Comparison of ENCODE assay signal across 1 cellular context in the genomic region with DNA sequence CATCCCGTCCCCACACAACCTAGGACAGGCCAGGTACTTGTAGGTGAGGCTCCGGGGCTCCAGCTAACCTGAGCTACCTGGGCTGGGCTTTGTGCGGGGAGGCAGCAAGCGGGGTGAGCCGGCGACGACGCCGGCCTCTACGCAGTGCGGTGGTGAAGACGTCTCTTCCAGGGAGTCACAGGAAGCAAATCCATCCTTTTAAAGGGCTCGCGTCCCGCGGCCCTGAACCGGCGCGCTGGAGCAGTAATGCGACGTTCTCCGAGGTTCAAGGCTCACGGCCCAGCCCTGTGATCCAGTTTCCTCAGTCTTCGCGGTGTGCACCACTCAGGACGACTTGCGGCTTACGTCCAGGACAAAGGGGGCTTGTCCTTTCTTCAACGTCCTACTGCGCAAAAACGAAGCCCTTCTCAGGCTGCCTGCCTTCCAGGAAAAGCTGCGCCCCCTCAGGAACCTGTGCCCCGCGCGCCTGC.
A peak's percentile ranks its signal among the peaks of the same experiment; 100 is the strongest.
TF ChIP-seq lines count a peak whose summit lies in the region.

No MANE protein-coding gene starts in this region.

TF ChIP-seq in K562, 482 proteins besides CTCF, POLR2A, EP300 and RAD21 (continued from another document and continues in another):
- TF ChIP-seq, protein P1, sequence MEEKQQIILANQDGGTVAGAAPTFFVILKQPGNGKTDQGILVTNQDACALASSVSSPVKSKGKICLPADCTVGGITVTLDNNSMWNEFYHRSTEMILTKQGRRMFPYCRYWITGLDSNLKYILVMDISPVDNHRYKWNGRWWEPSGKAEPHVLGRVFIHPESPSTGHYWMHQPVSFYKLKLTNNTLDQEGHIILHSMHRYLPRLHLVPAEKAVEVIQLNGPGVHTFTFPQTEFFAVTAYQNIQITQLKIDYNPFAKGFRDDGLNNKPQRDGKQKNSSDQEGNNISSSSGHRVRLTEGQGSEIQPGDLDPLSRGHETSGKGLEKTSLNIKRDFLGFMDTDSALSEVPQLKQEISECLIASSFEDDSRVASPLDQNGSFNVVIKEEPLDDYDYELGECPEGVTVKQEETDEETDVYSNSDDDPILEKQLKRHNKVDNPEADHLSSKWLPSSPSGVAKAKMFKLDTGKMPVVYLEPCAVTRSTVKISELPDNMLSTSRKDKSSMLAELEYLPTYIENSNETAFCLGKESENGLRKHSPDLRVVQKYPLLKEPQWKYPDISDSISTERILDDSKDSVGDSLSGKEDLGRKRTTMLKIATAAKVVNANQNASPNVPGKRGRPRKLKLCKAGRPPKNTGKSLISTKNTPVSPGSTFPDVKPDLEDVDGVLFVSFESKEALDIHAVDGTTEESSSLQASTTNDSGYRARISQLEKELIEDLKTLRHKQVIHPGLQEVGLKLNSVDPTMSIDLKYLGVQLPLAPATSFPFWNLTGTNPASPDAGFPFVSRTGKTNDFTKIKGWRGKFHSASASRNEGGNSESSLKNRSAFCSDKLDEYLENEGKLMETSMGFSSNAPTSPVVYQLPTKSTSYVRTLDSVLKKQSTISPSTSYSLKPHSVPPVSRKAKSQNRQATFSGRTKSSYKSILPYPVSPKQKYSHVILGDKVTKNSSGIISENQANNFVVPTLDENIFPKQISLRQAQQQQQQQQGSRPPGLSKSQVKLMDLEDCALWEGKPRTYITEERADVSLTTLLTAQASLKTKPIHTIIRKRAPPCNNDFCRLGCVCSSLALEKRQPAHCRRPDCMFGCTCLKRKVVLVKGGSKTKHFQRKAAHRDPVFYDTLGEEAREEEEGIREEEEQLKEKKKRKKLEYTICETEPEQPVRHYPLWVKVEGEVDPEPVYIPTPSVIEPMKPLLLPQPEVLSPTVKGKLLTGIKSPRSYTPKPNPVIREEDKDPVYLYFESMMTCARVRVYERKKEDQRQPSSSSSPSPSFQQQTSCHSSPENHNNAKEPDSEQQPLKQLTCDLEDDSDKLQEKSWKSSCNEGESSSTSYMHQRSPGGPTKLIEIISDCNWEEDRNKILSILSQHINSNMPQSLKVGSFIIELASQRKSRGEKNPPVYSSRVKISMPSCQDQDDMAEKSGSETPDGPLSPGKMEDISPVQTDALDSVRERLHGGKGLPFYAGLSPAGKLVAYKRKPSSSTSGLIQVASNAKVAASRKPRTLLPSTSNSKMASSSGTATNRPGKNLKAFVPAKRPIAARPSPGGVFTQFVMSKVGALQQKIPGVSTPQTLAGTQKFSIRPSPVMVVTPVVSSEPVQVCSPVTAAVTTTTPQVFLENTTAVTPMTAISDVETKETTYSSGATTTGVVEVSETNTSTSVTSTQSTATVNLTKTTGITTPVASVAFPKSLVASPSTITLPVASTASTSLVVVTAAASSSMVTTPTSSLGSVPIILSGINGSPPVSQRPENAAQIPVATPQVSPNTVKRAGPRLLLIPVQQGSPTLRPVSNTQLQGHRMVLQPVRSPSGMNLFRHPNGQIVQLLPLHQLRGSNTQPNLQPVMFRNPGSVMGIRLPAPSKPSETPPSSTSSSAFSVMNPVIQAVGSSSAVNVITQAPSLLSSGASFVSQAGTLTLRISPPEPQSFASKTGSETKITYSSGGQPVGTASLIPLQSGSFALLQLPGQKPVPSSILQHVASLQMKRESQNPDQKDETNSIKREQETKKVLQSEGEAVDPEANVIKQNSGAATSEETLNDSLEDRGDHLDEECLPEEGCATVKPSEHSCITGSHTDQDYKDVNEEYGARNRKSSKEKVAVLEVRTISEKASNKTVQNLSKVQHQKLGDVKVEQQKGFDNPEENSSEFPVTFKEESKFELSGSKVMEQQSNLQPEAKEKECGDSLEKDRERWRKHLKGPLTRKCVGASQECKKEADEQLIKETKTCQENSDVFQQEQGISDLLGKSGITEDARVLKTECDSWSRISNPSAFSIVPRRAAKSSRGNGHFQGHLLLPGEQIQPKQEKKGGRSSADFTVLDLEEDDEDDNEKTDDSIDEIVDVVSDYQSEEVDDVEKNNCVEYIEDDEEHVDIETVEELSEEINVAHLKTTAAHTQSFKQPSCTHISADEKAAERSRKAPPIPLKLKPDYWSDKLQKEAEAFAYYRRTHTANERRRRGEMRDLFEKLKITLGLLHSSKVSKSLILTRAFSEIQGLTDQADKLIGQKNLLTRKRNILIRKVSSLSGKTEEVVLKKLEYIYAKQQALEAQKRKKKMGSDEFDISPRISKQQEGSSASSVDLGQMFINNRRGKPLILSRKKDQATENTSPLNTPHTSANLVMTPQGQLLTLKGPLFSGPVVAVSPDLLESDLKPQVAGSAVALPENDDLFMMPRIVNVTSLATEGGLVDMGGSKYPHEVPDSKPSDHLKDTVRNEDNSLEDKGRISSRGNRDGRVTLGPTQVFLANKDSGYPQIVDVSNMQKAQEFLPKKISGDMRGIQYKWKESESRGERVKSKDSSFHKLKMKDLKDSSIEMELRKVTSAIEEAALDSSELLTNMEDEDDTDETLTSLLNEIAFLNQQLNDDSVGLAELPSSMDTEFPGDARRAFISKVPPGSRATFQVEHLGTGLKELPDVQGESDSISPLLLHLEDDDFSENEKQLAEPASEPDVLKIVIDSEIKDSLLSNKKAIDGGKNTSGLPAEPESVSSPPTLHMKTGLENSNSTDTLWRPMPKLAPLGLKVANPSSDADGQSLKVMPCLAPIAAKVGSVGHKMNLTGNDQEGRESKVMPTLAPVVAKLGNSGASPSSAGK (IDR thresholded peaks at IDR 0.05): peak; percentile 5; the same call in 1 of the 2 replicates
- TF ChIP-seq MED1 (CRISPR knock-in tag; IDR thresholded peaks at IDR 0.05; ENCODE audit: borderline replicate concordance) (no peak), ZNF384 (IDR thresholded peaks at IDR 0.05; ENCODE audit: low read depth, low read length) (no peak), KAT7 (CRISPR knock-in tag; IDR thresholded peaks at IDR 0.05; ENCODE audit: borderline replicate concordance) (no peak), SIRT6 (IDR thresholded peaks at IDR 0.05; ENCODE audit: low read depth, low read length) (no peak), KLF6 (CRISPR knock-in tag; IDR thresholded peaks at IDR 0.05; ENCODE audit: borderline replicate concordance) (no peak), PHTF2 (CRISPR knock-in tag; IDR thresholded peaks at IDR 0.05) (no peak), GTF2E2 (tag; IDR thresholded peaks at IDR 0.05) (no peak), NR2F6 (CRISPR knock-in tag; IDR thresholded peaks at IDR 0.05) (no peak), POLR2G (IDR thresholded peaks at IDR 0.05; ENCODE audit: low read depth, low read length) (peak; percentile 32; the same call in 1 of the 2 replicates), ZNF561 (CRISPR knock-in tag; conservative IDR thresholded peaks at IDR 0.05) (no peak), MCM2 (IDR thresholded peaks at IDR 0.05; ENCODE audit: low read depth) (no peak), SMARCA4 (IDR thresholded peaks at IDR 0.05) (no peak), HNRNPLL (IDR thresholded peaks at IDR 0.05; ENCODE audit: low read depth, low read length, poor library complexity, severe bottlenecking) (peak; percentile 16), ZNF324 (CRISPR knock-in tag; IDR thresholded peaks at IDR 0.05) (no peak), HDGF (IDR thresholded peaks at IDR 0.05) (no peak), RBM17 (IDR thresholded peaks at IDR 0.05; ENCODE audit: borderline replicate concordance, low read depth, low read length) (no peak), CBX1 (IDR thresholded peaks at IDR 0.05; ENCODE audit: low read depth) (no peak), ZSCAN29 (IDR thresholded peaks at IDR 0.05) (no peak), STAG1 (CRISPR knock-in tag; IDR thresholded peaks at IDR 0.05; ENCODE audit: borderline replicate concordance) (no peak)
- TF ChIP-seq, protein P2, sequence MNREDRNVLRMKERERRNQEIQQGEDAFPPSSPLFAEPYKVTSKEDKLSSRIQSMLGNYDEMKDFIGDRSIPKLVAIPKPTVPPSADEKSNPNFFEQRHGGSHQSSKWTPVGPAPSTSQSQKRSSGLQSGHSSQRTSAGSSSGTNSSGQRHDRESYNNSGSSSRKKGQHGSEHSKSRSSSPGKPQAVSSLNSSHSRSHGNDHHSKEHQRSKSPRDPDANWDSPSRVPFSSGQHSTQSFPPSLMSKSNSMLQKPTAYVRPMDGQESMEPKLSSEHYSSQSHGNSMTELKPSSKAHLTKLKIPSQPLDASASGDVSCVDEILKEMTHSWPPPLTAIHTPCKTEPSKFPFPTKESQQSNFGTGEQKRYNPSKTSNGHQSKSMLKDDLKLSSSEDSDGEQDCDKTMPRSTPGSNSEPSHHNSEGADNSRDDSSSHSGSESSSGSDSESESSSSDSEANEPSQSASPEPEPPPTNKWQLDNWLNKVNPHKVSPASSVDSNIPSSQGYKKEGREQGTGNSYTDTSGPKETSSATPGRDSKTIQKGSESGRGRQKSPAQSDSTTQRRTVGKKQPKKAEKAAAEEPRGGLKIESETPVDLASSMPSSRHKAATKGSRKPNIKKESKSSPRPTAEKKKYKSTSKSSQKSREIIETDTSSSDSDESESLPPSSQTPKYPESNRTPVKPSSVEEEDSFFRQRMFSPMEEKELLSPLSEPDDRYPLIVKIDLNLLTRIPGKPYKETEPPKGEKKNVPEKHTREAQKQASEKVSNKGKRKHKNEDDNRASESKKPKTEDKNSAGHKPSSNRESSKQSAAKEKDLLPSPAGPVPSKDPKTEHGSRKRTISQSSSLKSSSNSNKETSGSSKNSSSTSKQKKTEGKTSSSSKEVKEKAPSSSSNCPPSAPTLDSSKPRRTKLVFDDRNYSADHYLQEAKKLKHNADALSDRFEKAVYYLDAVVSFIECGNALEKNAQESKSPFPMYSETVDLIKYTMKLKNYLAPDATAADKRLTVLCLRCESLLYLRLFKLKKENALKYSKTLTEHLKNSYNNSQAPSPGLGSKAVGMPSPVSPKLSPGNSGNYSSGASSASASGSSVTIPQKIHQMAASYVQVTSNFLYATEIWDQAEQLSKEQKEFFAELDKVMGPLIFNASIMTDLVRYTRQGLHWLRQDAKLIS (CRISPR knock-in tag; IDR thresholded peaks at IDR 0.05): no peak
- TF ChIP-seq, protein P3, sequence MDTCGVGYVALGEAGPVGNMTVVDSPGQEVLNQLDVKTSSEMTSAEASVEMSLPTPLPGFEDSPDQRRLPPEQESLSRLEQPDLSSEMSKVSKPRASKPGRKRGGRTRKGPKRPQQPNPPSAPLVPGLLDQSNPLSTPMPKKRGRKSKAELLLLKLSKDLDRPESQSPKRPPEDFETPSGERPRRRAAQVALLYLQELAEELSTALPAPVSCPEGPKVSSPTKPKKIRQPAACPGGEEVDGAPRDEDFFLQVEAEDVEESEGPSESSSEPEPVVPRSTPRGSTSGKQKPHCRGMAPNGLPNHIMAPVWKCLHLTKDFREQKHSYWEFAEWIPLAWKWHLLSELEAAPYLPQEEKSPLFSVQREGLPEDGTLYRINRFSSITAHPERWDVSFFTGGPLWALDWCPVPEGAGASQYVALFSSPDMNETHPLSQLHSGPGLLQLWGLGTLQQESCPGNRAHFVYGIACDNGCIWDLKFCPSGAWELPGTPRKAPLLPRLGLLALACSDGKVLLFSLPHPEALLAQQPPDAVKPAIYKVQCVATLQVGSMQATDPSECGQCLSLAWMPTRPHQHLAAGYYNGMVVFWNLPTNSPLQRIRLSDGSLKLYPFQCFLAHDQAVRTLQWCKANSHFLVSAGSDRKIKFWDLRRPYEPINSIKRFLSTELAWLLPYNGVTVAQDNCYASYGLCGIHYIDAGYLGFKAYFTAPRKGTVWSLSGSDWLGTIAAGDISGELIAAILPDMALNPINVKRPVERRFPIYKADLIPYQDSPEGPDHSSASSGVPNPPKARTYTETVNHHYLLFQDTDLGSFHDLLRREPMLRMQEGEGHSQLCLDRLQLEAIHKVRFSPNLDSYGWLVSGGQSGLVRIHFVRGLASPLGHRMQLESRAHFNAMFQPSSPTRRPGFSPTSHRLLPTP (IDR thresholded peaks at IDR 0.05; ENCODE audit: borderline replicate concordance, extremely low read depth, insufficient read length): no peak
- TF ChIP-seq, protein P4, sequence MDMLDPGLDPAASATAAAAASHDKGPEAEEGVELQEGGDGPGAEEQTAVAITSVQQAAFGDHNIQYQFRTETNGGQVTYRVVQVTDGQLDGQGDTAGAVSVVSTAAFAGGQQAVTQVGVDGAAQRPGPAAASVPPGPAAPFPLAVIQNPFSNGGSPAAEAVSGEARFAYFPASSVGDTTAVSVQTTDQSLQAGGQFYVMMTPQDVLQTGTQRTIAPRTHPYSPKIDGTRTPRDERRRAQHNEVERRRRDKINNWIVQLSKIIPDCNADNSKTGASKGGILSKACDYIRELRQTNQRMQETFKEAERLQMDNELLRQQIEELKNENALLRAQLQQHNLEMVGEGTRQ (CRISPR knock-in tag; IDR thresholded peaks at IDR 0.05): no peak
- TF ChIP-seq, protein P5, sequence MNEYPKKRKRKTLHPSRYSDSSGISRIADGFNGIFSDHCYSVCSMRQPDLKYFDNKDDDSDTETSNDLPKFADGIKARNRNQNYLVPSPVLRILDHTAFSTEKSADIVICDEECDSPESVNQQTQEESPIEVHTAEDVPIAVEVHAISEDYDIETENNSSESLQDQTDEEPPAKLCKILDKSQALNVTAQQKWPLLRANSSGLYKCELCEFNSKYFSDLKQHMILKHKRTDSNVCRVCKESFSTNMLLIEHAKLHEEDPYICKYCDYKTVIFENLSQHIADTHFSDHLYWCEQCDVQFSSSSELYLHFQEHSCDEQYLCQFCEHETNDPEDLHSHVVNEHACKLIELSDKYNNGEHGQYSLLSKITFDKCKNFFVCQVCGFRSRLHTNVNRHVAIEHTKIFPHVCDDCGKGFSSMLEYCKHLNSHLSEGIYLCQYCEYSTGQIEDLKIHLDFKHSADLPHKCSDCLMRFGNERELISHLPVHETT (CRISPR knock-in tag; conservative IDR thresholded peaks at IDR 0.05 in 1 of 2, IDR thresholded peaks at IDR 0.05 in 1 of 2): no peak
- TF ChIP-seq, protein P6, sequence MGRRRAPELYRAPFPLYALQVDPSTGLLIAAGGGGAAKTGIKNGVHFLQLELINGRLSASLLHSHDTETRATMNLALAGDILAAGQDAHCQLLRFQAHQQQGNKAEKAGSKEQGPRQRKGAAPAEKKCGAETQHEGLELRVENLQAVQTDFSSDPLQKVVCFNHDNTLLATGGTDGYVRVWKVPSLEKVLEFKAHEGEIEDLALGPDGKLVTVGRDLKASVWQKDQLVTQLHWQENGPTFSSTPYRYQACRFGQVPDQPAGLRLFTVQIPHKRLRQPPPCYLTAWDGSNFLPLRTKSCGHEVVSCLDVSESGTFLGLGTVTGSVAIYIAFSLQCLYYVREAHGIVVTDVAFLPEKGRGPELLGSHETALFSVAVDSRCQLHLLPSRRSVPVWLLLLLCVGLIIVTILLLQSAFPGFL (CRISPR knock-in tag; IDR thresholded peaks at IDR 0.05): no peak
